Comparison of ENCODE assay signal across 8 cellular contexts in genomic region chr18:63131106-63131943, GRCh38.
DNase-seq lines count a peak whose midpoint lies in the region; ATAC-seq and TF ChIP-seq lines count a peak whose summit lies in the region.

No MANE protein-coding gene starts in this region.

- no peak overlapping the region for H3K9ac ChIP-seq in GM23248

- TF ChIP-seq POLR2A in erythroblast (IDR thresholded peaks at IDR 0.05; ENCODE audit: low read length) (no peak), transverse colon (IDR thresholded peaks at IDR 0.05) (no peak)

- TF ChIP-seq EP300 in transverse colon (IDR thresholded peaks at IDR 0.05; ENCODE audit: low read depth): no peak

- peak overlapping the region; percentile 77 for H3K27ac Mint-ChIP-seq in CD8-positive, alpha-beta T cell
- H3K27ac Mint-ChIP-seq in natural killer cell: peak overlapping the region in 1 of 2 donors; percentile 60

- H3K27me3 ChIP-seq in CD8-positive, alpha-beta T cell (ENCODE audit: insufficient read depth, low read length): no peaks in the 10 kb centered on the region
- H3K27me3 ChIP-seq in GM23248 (replicated peaks; ENCODE audit: insufficient read depth) (no peaks in the 10 kb centered on the region), transverse colon (no peaks in the 10 kb centered on the region)

- in situ Hi-C loops in GM23248 (cut with MboI): loop anchor here (5.0 kb wide), 1 partner anchor 196 kb away; no protein-coding TSS in a partner anchor
- in situ Hi-C loops in transverse colon (cut with MboI; ENCODE audit: low pct_ligation_motif_present in 1 of 4, low pct_unique_long_range_greater_than_20kb in 1 of 4, low sequenced_read_pairs in 3 of 4): loop anchor here (5.0 to 25.0 kb wide), 5 partner anchors 183 to 306 kb away; partner anchors contain the start of gene BCL2 (in 2 of the 4)

- H3K9me2 ChIP-seq in GM23248 (ENCODE audit: insufficient read depth): no peaks in the 10 kb centered on the region

- no peaks in the 10 kb centered on the region for H3K27me3 Mint-ChIP-seq in CD8-positive, alpha-beta T cell (ENCODE audit: low read depth)
- no peaks in the 10 kb centered on the region for H3K27me3 Mint-ChIP-seq in natural killer cell (ENCODE audit: low read depth in 2 of 2)

- POLR2A ChIA-PET in CD8-positive, alpha-beta T cell (lab: Charles Lee): interaction anchor here (1.1 to 1.4 kb wide), 3 partner anchors 20 to 29 kb away, joined by 3 to 4 read pairs (median 4); no protein-coding TSS in a partner anchor

- H3K4me1 ChIP-seq in CD8-positive, alpha-beta T cell (ENCODE audit: insufficient read depth, low read length): peaks cover 31% of the 10 kb centered on the region
- no peaks in the 10 kb centered on the region for H3K4me1 ChIP-seq in GM23248 (ENCODE audit: insufficient read depth)
- H3K4me1 ChIP-seq in transverse colon: peaks cover 0 to 20% (median 16%) of the 10 kb centered on the region in 4 donors

- peak; percentile 32 to 71 (median 62) for DNase-seq in CD8-positive, alpha-beta T cell
- DNase-seq in GM23248 (peak; percentile 76), NCI-H460 (ENCODE audit: extremely low read depth, low read depth) (peak; percentile 16), erythroblast (lab: John Stamatoyannopoulos, UW) (peak; percentile 48 to 58), natural killer cell (peak; percentile 33), transverse colon (peak; percentile 74), ecto neural progenitor cell (ENCODE audit: low spot score) (no peak)
- peak; percentile 62 for DNase-seq in activated CD8-positive, alpha-beta memory T cell treated with anti-CD3 and anti-CD28 coated beads, Interleukin-2, amount 50 U/mL, for 4 hours

- intact Hi-C loops in CD8-positive, alpha-beta T cell (cut with DNase I, micrococcal nuclease): loop anchor here (1.0 to 2.0 kb wide), 8 partner anchors 23 to 308 kb away; no protein-coding TSS in a partner anchor
- intact Hi-C loops in natural killer cell (cut with micrococcal nuclease): loop anchor here (1.0 to 5.0 kb wide), 6 partner anchors 23 to 308 kb away; partner anchors contain the start of gene VPS4B
- intact Hi-C loops in transverse colon (cut with DNase I; ENCODE audit: low total_unique reads): loop anchor here (5.0 to 10.0 kb wide), 2 partner anchors 107 to 191 kb away; no protein-coding TSS in a partner anchor

- H3K9me3 Mint-ChIP-seq in CD8-positive, alpha-beta T cell: no peaks in the 10 kb centered on the region
- no peaks in the 10 kb centered on the region for H3K9me3 Mint-ChIP-seq in natural killer cell

- H3K4me3 ChIP-seq in CD8-positive, alpha-beta T cell (ENCODE audit: low read depth, low read length): no peak overlapping the region
- H3K4me3 ChIP-seq in GM23248 (no peak overlapping the region), transverse colon (no peak overlapping the region)

- no peak overlapping the region for H3K27ac ChIP-seq in CD8-positive, alpha-beta T cell (ENCODE audit: low read depth, low read length)
- no peak overlapping the region for H3K27ac ChIP-seq in GM23248
- H3K27ac ChIP-seq in transverse colon: peak overlapping the region; percentile 55 to 64 (median 62)

- H3F3A ChIP-seq in GM23248 (ENCODE audit: insufficient read depth): no peaks in the 10 kb centered on the region

- ATAC-seq in CD8-positive, alpha-beta T cell: peak; percentile 76
- ATAC-seq in natural killer cell: peak; percentile 62 to 90 (median 71)

- no peaks in the 10 kb centered on the region for H4K20me1 ChIP-seq in GM23248 (ENCODE audit: insufficient read depth)

- H2AFZ ChIP-seq in GM23248: peak overlapping the region; percentile 35

- 24 to 26% methylated on average over 8 of the region's 8 CpGs for WGBS in GM23248 (ENCODE audit: low coverage in 1 of 2, low lambda C conversion rate in 2 of 2, missing lambda C conversion rate in 2 of 2), 2 experiments
- WGBS in transverse colon (ENCODE audit: low coverage in 1 of 2), 2 donors: 0 to 31% methylated on average over 2 to 8 of the region's 8 CpGs

- peak overlapping the region; percentile 30 for H3K4me2 ChIP-seq in GM23248 (ENCODE audit: unreplicated experiment)

- H3K9me3 ChIP-seq in CD8-positive, alpha-beta T cell (ENCODE audit: low read length): no peaks in the 10 kb centered on the region
- no peaks in the 10 kb centered on the region for H3K9me3 ChIP-seq in GM23248 (ENCODE audit: low read depth)
- no peaks in the 10 kb centered on the region for H3K9me3 ChIP-seq in transverse colon

- no peaks in the 10 kb centered on the region for H3K79me2 ChIP-seq in GM23248 (ENCODE audit: insufficient read depth)

- H3K36me3 ChIP-seq in CD8-positive, alpha-beta T cell (ENCODE audit: insufficient read depth, low read length): peaks cover 2% of the 10 kb centered on the region
- H3K36me3 ChIP-seq in GM23248 (ENCODE audit: low read depth): no peaks in the 10 kb centered on the region
- H3K36me3 ChIP-seq in transverse colon: no peaks in the 10 kb centered on the region

- peak; percentile 71 for TF ChIP-seq CTCF in CD8-positive, alpha-beta T cell (IDR thresholded peaks at IDR 0.05)
- TF ChIP-seq CTCF in natural killer cell (IDR thresholded peaks at IDR 0.05) (peak; percentile 79), transverse colon (IDR thresholded peaks at IDR 0.05) (peak; percentile 61 to 72 (median 68))

- CTCF ChIA-PET in CD8-positive, alpha-beta T cell (lab: Charles Lee): interaction anchor here (0.7 to 5.0 kb wide), 41 partner anchors 8 to 307 kb away, joined by 3 to 78 read pairs (median 5); partner anchors contain the start of gene BCL2

- H3K4me3 Mint-ChIP-seq in CD8-positive, alpha-beta T cell: no peak overlapping the region
- H3K4me3 Mint-ChIP-seq in natural killer cell: no peak overlapping the region

- peaks cover 29% of the 10 kb centered on the region for H3K36me3 Mint-ChIP-seq in CD8-positive, alpha-beta T cell
- no peaks in the 10 kb centered on the region for H3K36me3 Mint-ChIP-seq in natural killer cell

- peaks cover 30% of the 10 kb centered on the region for H3K4me1 Mint-ChIP-seq in CD8-positive, alpha-beta T cell (ENCODE audit: low read depth)
- peaks cover 18 to 32% of the 10 kb centered on the region in 2 donors for H3K4me1 Mint-ChIP-seq in natural killer cell

Comparison
In these comparisons a context has a peak if more than half of its experiments do, and no peak if none do; other contexts are left out.
1. H3K27ac ChIP-seq: peak in transverse colon (4 of 4); none in CD8-positive, alpha-beta T cell (single experiment) and GM23248 (single experiment).
2. Peak in every context shown above with its lines, with median percentiles within 50 percentile points of each other: CTCF ChIP-seq.